In genomic region chr3:12897537-12898289, GRCh38 we compare ENCODE assay signal across 16 cellular contexts. TPM values are rescaled to one million over a fixed set of nuclear protein-coding genes. Genes with fewer than 3 reads are reported as not detected.
DNase-seq lines count a peak whose midpoint lies in the region; ATAC-seq and TF ChIP-seq lines count a peak whose summit lies in the region.
"Had no signal": no experiment of that assay in that cellular context is flagged by ENCODE, and none has a peak within 500 bp of the region (broad histone marks: within the 10 kb centered on the region; RNA-seq: fewer than 3 reads in every experiment).

No MANE protein-coding gene starts in this region.

- H3K9me3 Mint-ChIP-seq in activated T-helper 1 cell treated with anti-CD3 and anti-CD28 coated beads, Interleukin-12 subunit alpha, Interleukin-12 subunit beta, Interleukin-2, Interleukin-4 antibody, amounts not matched to agents 30 ng/mL and 10 ng/mL and 1 ng/mL, durations not matched to agents 14 hours and 24 hours and 36 hours = no peaks in the 10 kb centered on the region
- H3K9me3 Mint-ChIP-seq: natural killer cell treated with Interleukin-12 subunit alpha and Interleukin-12 subunit beta and Interleukin-15 and Interleukin-18, amount 100 ng/mL, for 72 hours had no signal

- H3K4me3 ChIP-seq in BJ (ENCODE audit: low read depth, low read length) (no peak overlapping the region), BE2C (ENCODE audit: low read depth, low read length) (no peak overlapping the region), hepatocyte (no peak overlapping the region)
- H3K4me3 ChIP-seq: sigmoid colon had no signal

- TF ChIP-seq CTCF in BJ (IDR thresholded peaks at IDR 0.05; ENCODE audit: insufficient read depth, low read depth, low read length) = no peak
- TF ChIP-seq CTCF in BE2C (IDR thresholded peaks at IDR 0.05; ENCODE audit: low read depth, low read length) = no peak
- no peak for TF ChIP-seq CTCF in hepatocyte (IDR thresholded peaks at IDR 0.05; ENCODE audit: poor library complexity)

- no peaks in the 10 kb centered on the region for H3K27me3 Mint-ChIP-seq in activated T-helper 1 cell treated with anti-CD3 and anti-CD28 coated beads, Interleukin-12 subunit alpha, Interleukin-12 subunit beta, Interleukin-2, Interleukin-4 antibody, amounts not matched to agents 30 ng/mL and 10 ng/mL and 1 ng/mL, durations not matched to agents 14 hours and 24 hours and 36 hours (ENCODE audit: insufficient read depth)
- H3K27me3 Mint-ChIP-seq: natural killer cell treated with Interleukin-12 subunit alpha and Interleukin-12 subunit beta and Interleukin-15 and Interleukin-18, amount 100 ng/mL, for 72 hours had no signal

- H3K79me2 ChIP-seq in hepatocyte = no peaks in the 10 kb centered on the region

- no peak for ATAC-seq in HG03039 (IDR thresholded peaks at IDR 0.05; ENCODE audit: unreplicated experiment)
- ATAC-seq: left colon; natural killer cell treated with Interleukin-12 subunit alpha and Interleukin-12 subunit beta and Interleukin-15 and Interleukin-18, amount 100 ng/mL, for 72 hours had no signal

- H3K4me1 ChIP-seq in BE2C = no peaks in the 10 kb centered on the region
- no peaks in the 10 kb centered on the region for H3K4me1 ChIP-seq in hepatocyte (ENCODE audit: insufficient read depth)

- peaks cover 20% of the 10 kb centered on the region for H3K36me3 Mint-ChIP-seq in activated T-helper 1 cell treated with anti-CD3 and anti-CD28 coated beads, Interleukin-12 subunit alpha, Interleukin-12 subunit beta, Interleukin-2, Interleukin-4 antibody, amounts not matched to agents 30 ng/mL and 10 ng/mL and 1 ng/mL, durations not matched to agents 14 hours and 24 hours and 36 hours (ENCODE audit: low read depth)
- H3K36me3 Mint-ChIP-seq: natural killer cell treated with Interleukin-12 subunit alpha and Interleukin-12 subunit beta and Interleukin-15 and Interleukin-18, amount 100 ng/mL, for 72 hours had no signal

- H2AFZ ChIP-seq in hepatocyte = no peak overlapping the region

- H3K9me3 ChIP-seq in BE2C (no peaks in the 10 kb centered on the region), hepatocyte (ENCODE audit: low read depth) (no peaks in the 10 kb centered on the region)
- H3K9me3 ChIP-seq: sigmoid colon had no signal

- 71% methylated on average over 10 of the region's 10 CpGs for WGBS in hepatocyte (ENCODE audit: low lambda C conversion rate, missing lambda C conversion rate)

- no peaks in the 10 kb centered on the region for H4K20me1 ChIP-seq in hepatocyte (ENCODE audit: insufficient read depth, poor library complexity, severe bottlenecking)

- no peak overlapping the region for H3K4me2 ChIP-seq in hepatocyte

- DNase-seq in BJ (ENCODE audit: low read depth) (peak; percentile 35), DMS 273 treated with DMSO at 0.1 percent for 48 hours (lab: John Stamatoyannopoulos, UW) (peak; percentile 2), NCI-H69 (lab: John Stamatoyannopoulos, UW) (peak; percentile 86), head of caudate nucleus (peak in 35 of 42 donors; percentile 26 to 80 (median 59)), BE2C (no peak), hepatocyte (ENCODE audit: low spot score) (no peak)
- DNase-seq in activated T-helper 1 cell treated with anti-CD3 and anti-CD28 coated beads, Interleukin-12 subunit alpha, Interleukin-12 subunit beta, Interleukin-2, Interleukin-4 antibody, amounts not matched to agents 30 ng/mL and 10 ng/mL and 1 ng/mL, durations not matched to agents 14 hours and 24 hours and 36 hours (ENCODE audit: low spot score) = no peak
- DNase-seq: activated CD8-positive, alpha-beta memory T cell treated with anti-CD3 and anti-CD28 coated beads, Interleukin-2, amount 50 U/mL, for 4 hours; aorta; Kasumi-1; left colon; NCI-H226; sigmoid colon had no signal

- H3K36me3 ChIP-seq in BJ (ENCODE audit: control insufficient read depth, insufficient read depth, low read length) (peaks cover 7% of the 10 kb centered on the region), BE2C (no peaks in the 10 kb centered on the region; the same call in 1 of the 2 replicates), hepatocyte (replicated peaks; ENCODE audit: insufficient read depth, low read depth) (no peaks in the 10 kb centered on the region)

- POLR2A ChIA-PET in BJ (lab: Charles Lee) = interaction anchor here (0.5 kb wide), 1 partner anchor 286 kb away, joined by 24 read pairs; no protein-coding TSS in a partner anchor

- H3K4me1 Mint-ChIP-seq in activated T-helper 1 cell treated with anti-CD3 and anti-CD28 coated beads, Interleukin-12 subunit alpha, Interleukin-12 subunit beta, Interleukin-2, Interleukin-4 antibody, amounts not matched to agents 30 ng/mL and 10 ng/mL and 1 ng/mL, durations not matched to agents 14 hours and 24 hours and 36 hours (ENCODE audit: low read depth) = no peaks in the 10 kb centered on the region

- no peak overlapping the region for H3K27ac ChIP-seq in hepatocyte
- H3K27ac ChIP-seq: C4-2B, sigmoid colon had no signal

- CTCF ChIA-PET in BJ (lab: Yijun Ruan, JAX) = interaction anchor here (0.5 to 1.8 kb wide), 3 partner anchors 74 to 111 kb away, joined by 3 to 7 read pairs (median 3); no protein-coding TSS in a partner anchor

- H3K9me2 ChIP-seq in hepatocyte (replicated peaks; ENCODE audit: insufficient read depth) = no peaks in the 10 kb centered on the region

- H3K4me3 Mint-ChIP-seq in activated T-helper 1 cell treated with anti-CD3 and anti-CD28 coated beads, Interleukin-12 subunit alpha, Interleukin-12 subunit beta, Interleukin-2, Interleukin-4 antibody, amounts not matched to agents 30 ng/mL and 10 ng/mL and 1 ng/mL, durations not matched to agents 14 hours and 24 hours and 36 hours = no peak overlapping the region
- H3K4me3 Mint-ChIP-seq: natural killer cell treated with Interleukin-12 subunit alpha and Interleukin-12 subunit beta and Interleukin-15 and Interleukin-18, amount 100 ng/mL, for 72 hours had no signal

- H3K27me3 ChIP-seq in BJ (ENCODE audit: control insufficient read depth, insufficient read depth, low read length) (no peaks in the 10 kb centered on the region), BE2C (no peaks in the 10 kb centered on the region), hepatocyte (no peaks in the 10 kb centered on the region)
- H3K27me3 ChIP-seq: sigmoid colon had no signal

- intact Hi-C loops in head of caudate nucleus (cut with DNase I) = no loop called here
- intact Hi-C loops in activated T-helper 1 cell treated with anti-CD3 and anti-CD28 coated beads, Interleukin-12 subunit alpha, Interleukin-12 subunit beta, Interleukin-2, Interleukin-4 antibody, amounts not matched to agents 30 ng/mL and 10 ng/mL and 1 ng/mL, durations not matched to agents 14 hours and 24 hours and 36 hours (cut with micrococcal nuclease) = no loop called here

- no peak overlapping the region for H3K27ac Mint-ChIP-seq in activated T-helper 1 cell treated with anti-CD3 and anti-CD28 coated beads, Interleukin-12 subunit alpha, Interleukin-12 subunit beta, Interleukin-2, Interleukin-4 antibody, amounts not matched to agents 30 ng/mL and 10 ng/mL and 1 ng/mL, durations not matched to agents 14 hours and 24 hours and 36 hours

RNA-seq across cellular contexts. Expression of gene RPL32, which starts 56.3 kb away (rescaled TPM):
- polyA plus RNA-seq in BJ (2011; rRNA removed) (3,018 and 4,118 TPM in 2 replicates), hepatocyte (666 and 751 TPM in 2 replicates)
- polyA minus RNA-seq in BJ (2011; rRNA and poly(A)+ RNA removed) = 571 and 926 TPM in 2 replicates
- polyA plus RNA-seq in BE2C (2012; ENCODE audit: insufficient read depth, insufficient read length, low read depth) = 1,285 TPM
- total RNA-seq in activated T-helper 1 cell treated with anti-CD3 and anti-CD28 coated beads, Interleukin-12 subunit alpha, Interleukin-12 subunit beta, Interleukin-2, Interleukin-4 antibody, amounts not matched to agents 30 ng/mL and 10 ng/mL and 1 ng/mL, durations not matched to agents 14 hours and 24 hours and 36 hours = 1,952 and 1,970 TPM in 2 replicates
- total RNA-seq in hepatocyte = 897 TPM in 2 replicates

Comparison
In these comparisons a context has a peak if more than half of its experiments do, and no peak if none do; other contexts are left out.
1. DNase-seq: peak in BJ (single experiment), DMS 273 treated with DMSO at 0.1 percent for 48 hours (single experiment), NCI-H69 (single experiment) and head of caudate nucleus (35 of 42); none in BE2C (single experiment), activated T-helper 1 cell treated with anti-CD3 and anti-CD28 coated beads, Interleukin-12 subunit alpha, Interleukin-12 subunit beta, Interleukin-2, Interleukin-4 antibody, amounts not matched to agents 30 ng/mL and 10 ng/mL and 1 ng/mL, durations not matched to agents 14 hours and 24 hours and 36 hours (single experiment) and hepatocyte (single experiment).